In the genomic region with DNA sequence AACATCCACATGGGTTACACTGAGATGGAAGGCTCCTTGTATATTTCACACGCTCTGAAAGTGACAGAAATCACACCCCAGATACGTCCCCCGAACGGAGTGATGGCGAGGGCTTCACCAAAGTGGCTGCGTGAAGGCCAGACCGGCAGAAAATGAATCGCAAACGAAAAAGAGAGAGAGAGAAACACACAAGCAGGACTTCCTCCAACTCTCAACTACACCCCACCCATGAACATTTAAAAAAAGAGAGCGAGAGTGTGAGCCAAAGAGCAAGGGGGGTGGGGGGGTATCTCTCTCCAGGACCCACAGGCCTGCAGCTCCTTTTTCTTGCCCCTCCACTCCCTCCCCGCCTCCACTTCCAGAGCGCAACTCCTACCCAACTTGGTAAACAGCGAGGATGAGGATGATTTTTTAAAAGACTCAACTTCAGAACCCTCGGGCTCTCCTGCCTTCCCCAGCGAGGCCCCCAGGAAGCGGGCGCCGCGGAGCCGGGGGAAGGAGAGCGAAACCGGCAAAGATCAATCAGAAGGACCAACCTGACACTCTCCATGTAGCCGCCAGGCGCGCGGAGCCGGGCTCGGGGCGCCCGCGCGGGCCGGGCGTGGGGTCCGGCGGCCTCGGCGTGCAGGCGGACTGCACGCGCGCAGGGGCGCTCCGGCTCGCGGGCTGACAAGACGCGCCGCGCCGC, we compare ENCODE assay signal across 9 cellular contexts.
A peak's percentile ranks its signal among the peaks of the same experiment; 100 is the strongest.
DNase-seq lines count a peak whose midpoint lies in the region; ATAC-seq and TF ChIP-seq lines count a peak whose summit lies in the region.
"Had no signal": no experiment of that assay in that cellular context is flagged by ENCODE, and none has a peak within 500 bp of the region (broad histone marks: within the 10 kb centered on the region; RNA-seq: fewer than 3 reads in every experiment).

No MANE protein-coding gene starts in this region.

- ATAC-seq in GM19035 (IDR thresholded peaks at IDR 0.05; ENCODE audit: unreplicated experiment) (peak; percentile 35), WTC11 (peak; percentile 44), left colon (peak; percentile 53)
- ATAC-seq: HCT116 had no signal

- H3K27ac Mint-ChIP-seq in WTC11, result no peak overlapping the region

- H3K36me3 Mint-ChIP-seq in WTC11, result no peaks in the 10 kb centered on the region

- peaks cover 8% of the 10 kb centered on the region for H3K27me3 Mint-ChIP-seq in WTC11 (ENCODE audit: low read depth)

- CTCF ChIA-PET in WTC11 (lab: Charles Lee), result interaction anchor here (1.2 kb wide), 1 partner anchor 18 kb away, joined by 5 read pairs; no protein-coding TSS in a partner anchor

- no peak for TF ChIP-seq EP300 in Ishikawa (IDR thresholded peaks at IDR 0.05; ENCODE audit: borderline replicate concordance)

- TF ChIP-seq CTCF in WTC11 (IDR thresholded peaks at IDR 0.05), result no peak

- TF ChIP-seq RAD21 in Ishikawa (IDR thresholded peaks at IDR 0.05; ENCODE audit: low read depth), result no peak

- peaks cover 62% of the 10 kb centered on the region for H3K4me1 Mint-ChIP-seq in WTC11

- intact Hi-C loops in left colon (cut with DNase I, micrococcal nuclease), result loop anchor here in 1 of 2 donors (10.0 kb wide), 1 partner anchor 520 kb away; a partner anchor contains a TSS

- DNase-seq in AG08395 (ENCODE audit: low spot score) (peak; percentile 56), WTC11 (ENCODE audit: low spot score) (peak; percentile 56), cerebellum (ENCODE audit: low spot score) (peak; percentile 19), left colon (peak in 1 of 2 donors; percentile 63), cerebellar cortex (ENCODE audit: low spot score) (no peak)
- DNase-seq in stimulated activated CD4-positive, alpha-beta T cell treated with anti-CD3 and anti-CD28 coated beads, Interleukin-2, amount 100 ng/mL, for 4 hours (ENCODE audit: low read depth), result peak; percentile 33

- no peak overlapping the region for H3K4me3 Mint-ChIP-seq in WTC11

- POLR2A ChIA-PET in WTC11 (lab: Charles Lee), result no interaction called here

- H3K9me3 Mint-ChIP-seq in WTC11, result no peaks in the 10 kb centered on the region

TF ChIP-seq in Ishikawa, 13 proteins besides CTCF, POLR2A, EP300 and RAD21:
- TF ChIP-seq YY1 (IDR thresholded peaks at IDR 0.05; ENCODE audit: low read depth), result no peak
- TF ChIP-seq, protein P1, sequence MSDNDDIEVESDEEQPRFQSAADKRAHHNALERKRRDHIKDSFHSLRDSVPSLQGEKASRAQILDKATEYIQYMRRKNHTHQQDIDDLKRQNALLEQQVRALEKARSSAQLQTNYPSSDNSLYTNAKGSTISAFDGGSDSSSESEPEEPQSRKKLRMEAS (IDR thresholded peaks at IDR 0.05), result peak; percentile 24; the same call in 1 of the 2 replicates

TF ChIP-seq in WTC11, 78 proteins besides CTCF, POLR2A, EP300 and RAD21:
- TF ChIP-seq, protein P2, sequence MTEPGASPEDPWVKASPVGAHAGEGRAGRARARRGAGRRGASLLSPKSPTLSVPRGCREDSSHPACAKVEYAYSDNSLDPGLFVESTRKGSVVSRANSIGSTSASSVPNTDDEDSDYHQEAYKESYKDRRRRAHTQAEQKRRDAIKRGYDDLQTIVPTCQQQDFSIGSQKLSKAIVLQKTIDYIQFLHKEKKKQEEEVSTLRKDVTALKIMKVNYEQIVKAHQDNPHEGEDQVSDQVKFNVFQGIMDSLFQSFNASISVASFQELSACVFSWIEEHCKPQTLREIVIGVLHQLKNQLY (CRISPR knock-in tag; IDR thresholded peaks at IDR 0.05), result no peak
- TF ChIP-seq, protein P3, sequence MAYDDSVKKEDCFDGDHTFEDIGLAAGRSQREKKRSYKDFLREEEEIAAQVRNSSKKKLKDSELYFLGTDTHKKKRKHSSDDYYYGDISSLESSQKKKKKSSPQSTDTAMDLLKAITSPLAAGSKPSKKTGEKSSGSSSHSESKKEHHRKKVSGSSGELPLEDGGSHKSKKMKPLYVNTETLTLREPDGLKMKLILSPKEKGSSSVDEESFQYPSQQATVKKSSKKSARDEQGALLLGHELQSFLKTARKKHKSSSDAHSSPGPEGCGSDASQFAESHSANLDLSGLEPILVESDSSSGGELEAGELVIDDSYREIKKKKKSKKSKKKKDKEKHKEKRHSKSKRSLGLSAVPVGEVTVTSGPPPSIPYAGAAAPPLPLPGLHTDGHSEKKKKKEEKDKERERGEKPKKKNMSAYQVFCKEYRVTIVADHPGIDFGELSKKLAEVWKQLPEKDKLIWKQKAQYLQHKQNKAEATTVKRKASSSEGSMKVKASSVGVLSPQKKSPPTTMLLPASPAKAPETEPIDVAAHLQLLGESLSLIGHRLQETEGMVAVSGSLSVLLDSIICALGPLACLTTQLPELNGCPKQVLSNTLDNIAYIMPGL (CRISPR knock-in tag; IDR thresholded peaks at IDR 0.05), result no peak
- no peak for TF ChIP-seq GTF2I (CRISPR knock-in tag; conservative IDR thresholded peaks at IDR 0.05)
- no peak for TF ChIP-seq TCF7 (CRISPR knock-in tag; IDR thresholded peaks at IDR 0.05; ENCODE audit: low read depth)
TF ChIP-seq in WTC11: peak in this region for 0.
